ENCODE assay signal across 2 cellular contexts in the genomic region with DNA sequence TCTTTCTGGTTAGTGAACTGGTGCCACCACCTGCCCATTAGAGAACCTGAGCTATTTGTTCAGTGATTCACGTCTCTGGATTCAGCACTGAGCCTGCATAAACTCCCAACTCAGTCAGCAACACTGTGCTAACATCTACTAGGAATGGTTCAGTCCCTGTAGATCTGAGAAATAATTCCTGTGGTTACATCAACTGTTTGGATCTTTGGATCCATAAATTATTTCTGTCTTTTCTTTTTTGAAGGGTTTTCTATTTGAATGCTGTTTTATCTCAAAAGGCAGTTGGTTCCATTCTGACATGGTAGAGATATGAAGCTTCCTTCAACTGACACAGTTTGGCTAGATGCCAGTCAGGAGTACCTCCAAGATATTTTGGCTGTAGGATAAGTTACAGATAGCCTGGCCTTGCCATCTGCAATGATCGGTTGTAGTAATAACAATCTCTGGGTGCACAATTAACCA.
A peak's percentile ranks its signal among the peaks of the same experiment; 100 is the strongest.
TF ChIP-seq lines count a peak whose summit lies in the region.

No MANE protein-coding gene starts in this region.

TF ChIP-seq in IMR-90, 13 proteins besides CTCF, POLR2A, EP300 and RAD21:
- TF ChIP-seq NFE2L2 (IDR thresholded peaks at IDR 0.05; ENCODE audit: low read depth, low read length) (no peak), USF2 (IDR thresholded peaks at IDR 0.05; ENCODE audit: low read depth, low read length) (no peak), RCOR1 (IDR thresholded peaks at IDR 0.05; ENCODE audit: insufficient replicate concordance, low read length) (no peak), FOS (IDR thresholded peaks at IDR 0.05; ENCODE audit: low read depth, low read length) (no peak)
TF ChIP-seq in IMR-90: peak in this region for 0.

TF ChIP-seq in K562, 482 proteins besides CTCF, POLR2A, EP300 and RAD21 (continues in another document):
- TF ChIP-seq, protein P1, sequence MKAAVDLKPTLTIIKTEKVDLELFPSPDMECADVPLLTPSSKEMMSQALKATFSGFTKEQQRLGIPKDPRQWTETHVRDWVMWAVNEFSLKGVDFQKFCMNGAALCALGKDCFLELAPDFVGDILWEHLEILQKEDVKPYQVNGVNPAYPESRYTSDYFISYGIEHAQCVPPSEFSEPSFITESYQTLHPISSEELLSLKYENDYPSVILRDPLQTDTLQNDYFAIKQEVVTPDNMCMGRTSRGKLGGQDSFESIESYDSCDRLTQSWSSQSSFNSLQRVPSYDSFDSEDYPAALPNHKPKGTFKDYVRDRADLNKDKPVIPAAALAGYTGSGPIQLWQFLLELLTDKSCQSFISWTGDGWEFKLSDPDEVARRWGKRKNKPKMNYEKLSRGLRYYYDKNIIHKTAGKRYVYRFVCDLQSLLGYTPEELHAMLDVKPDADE (conservative IDR thresholded peaks at IDR 0.05; ENCODE audit: control insufficient read depth, low read depth, low read length), result no peak
- TF ChIP-seq NR2C1 (IDR thresholded peaks at IDR 0.05) (no peak), NR2C1 (tag; IDR thresholded peaks at IDR 0.05) (0 out of 2 replicates have a peak, but pooled peaks have one; percentile 9), MECOM (CRISPR knock-in tag; IDR thresholded peaks at IDR 0.05) (0 out of 2 replicates have a peak, but pooled peaks have one; percentile 46), ZNF699 (CRISPR knock-in tag; IDR thresholded peaks at IDR 0.05; ENCODE audit: insufficient replicate concordance) (no peak), MEF2D (tag; conservative IDR thresholded peaks at IDR 0.05; ENCODE audit: low read depth) (peak; percentile 77), POLR2H (tag; IDR thresholded peaks at IDR 0.05; ENCODE audit: low read depth) (no peak), ZNF639 (CRISPR knock-in tag; conservative IDR thresholded peaks at IDR 0.05 in 1 of 2, IDR thresholded peaks at IDR 0.05 in 1 of 2) (peak in 1 of 2 experiments; percentile 73; a peak in 2 of 4 replicates), EZH2 (IDR thresholded peaks at IDR 0.05; ENCODE audit: borderline replicate concordance, low read depth, low read length) (no peak), POLR2AphosphoS5 (IDR thresholded peaks at IDR 0.05; ENCODE audit: control insufficient read depth, insufficient read depth, low read depth, low read length) (peak; percentile 90), ZFP1 (CRISPR knock-in tag; IDR thresholded peaks at IDR 0.05) (0 out of 2 replicates have a peak, but pooled peaks have one; percentile 14), MYBL2 (IDR thresholded peaks at IDR 0.05; ENCODE audit: low read depth) (peak; percentile 95), MYBL2 (CRISPR knock-in tag; IDR thresholded peaks at IDR 0.05; ENCODE audit: borderline replicate concordance) (no peak), ZSCAN29 (IDR thresholded peaks at IDR 0.05) (no peak), MAFF (IDR thresholded peaks at IDR 0.05; ENCODE audit: low read length) (no peak), HDAC2 (IDR thresholded peaks at IDR 0.05) (peak; percentile 90), ZNF445 (CRISPR knock-in tag; IDR thresholded peaks at IDR 0.05; ENCODE audit: low read depth) (0 out of 2 replicates have a peak, but pooled peaks have one; percentile 39), FOXK2 (conservative IDR thresholded peaks at IDR 0.05 in 1 of 2, IDR thresholded peaks at IDR 0.05 in 1 of 2; ENCODE audit: low read depth in 2 of 2) (peak; percentile 46 to 48; a peak in 1 of 4 replicates), TCF3 (CRISPR knock-in tag; IDR thresholded peaks at IDR 0.05) (peak; percentile 94), HEY1 (CRISPR knock-in tag; IDR thresholded peaks at IDR 0.05; ENCODE audit: borderline replicate concordance) (peak; percentile 50; the same call in 1 of the 2 replicates), HES1 (IDR thresholded peaks at IDR 0.05; ENCODE audit: low read depth) (peak; percentile 63; the same call in 1 of the 2 replicates), NFATC3 (IDR thresholded peaks at IDR 0.05) (0 out of 2 replicates have a peak, but pooled peaks have one; percentile 46), LCOR (CRISPR knock-in tag; IDR thresholded peaks at IDR 0.05) (no peak), EP400 (IDR thresholded peaks at IDR 0.05) (peak; percentile 43), CC2D1A (IDR thresholded peaks at IDR 0.05) (peak; percentile 95), CXXC5 (CRISPR knock-in tag; IDR thresholded peaks at IDR 0.05) (peak; percentile 50), ATF3 (IDR thresholded peaks at IDR 0.05) (peak; percentile 55; the same call in 1 of the 2 replicates), ATF3 (CRISPR knock-in tag; conservative IDR thresholded peaks at IDR 0.05) (no peak), SMAD2 (IDR thresholded peaks at IDR 0.05; ENCODE audit: low read depth, low read length) (no peak), SMAD1 (IDR thresholded peaks at IDR 0.05; ENCODE audit: low read depth, low read length, partially characterized antibody) (peak; percentile 92), TAF9B (IDR thresholded peaks at IDR 0.05; ENCODE audit: partially characterized antibody) (peak; percentile 32), CREB3L1 (IDR thresholded peaks at IDR 0.05; ENCODE audit: borderline replicate concordance, low read depth) (no peak), KLF6 (CRISPR knock-in tag; IDR thresholded peaks at IDR 0.05; ENCODE audit: borderline replicate concordance) (peak; percentile 31; the same call in 1 of the 2 replicates), NR4A1 (CRISPR knock-in tag; IDR thresholded peaks at IDR 0.05) (no peak), NR4A1 (tag; IDR thresholded peaks at IDR 0.05) (no peak), FOSL1 (tag; conservative IDR thresholded peaks at IDR 0.05) (peak; percentile 78), CBX8 (IDR thresholded peaks at IDR 0.05; ENCODE audit: borderline replicate concordance, extremely low read depth, low read depth, low read length, poor library complexity, severe bottlenecking) (no peak), MYC (IDR thresholded peaks at IDR 0.05; ENCODE audit: low read depth, low read length) (0 out of 2 replicates have a peak, but pooled peaks have one; percentile 27), MYC (CRISPR knock-in tag; IDR thresholded peaks at IDR 0.05; ENCODE audit: borderline replicate concordance, low read depth) (no peak), HMGN3 (IDR thresholded peaks at IDR 0.05; ENCODE audit: borderline replicate concordance, extremely low read depth, insufficient read length, low read depth, low read length) (peak; percentile 87), MTA1 (IDR thresholded peaks at IDR 0.05; ENCODE audit: borderline replicate concordance) (peak; percentile 67; the same call in 1 of the 2 replicates), PHB (CRISPR knock-in tag; IDR thresholded peaks at IDR 0.05) (no peak), BRD4 (IDR thresholded peaks at IDR 0.05) (no peak; the same call in 1 of the 2 replicates), PCBP1 (IDR thresholded peaks at IDR 0.05; ENCODE audit: low read depth, low read length, poor library complexity, severe bottlenecking) (no peak), CREB1 (IDR thresholded peaks at IDR 0.05) (peak; percentile 16; the same call in 1 of the 2 replicates), CREB1 (CRISPR knock-in tag; IDR thresholded peaks at IDR 0.05) (no peak), ZNF395 (CRISPR knock-in tag; IDR thresholded peaks at IDR 0.05) (peak; percentile 87), MTA3 (IDR thresholded peaks at IDR 0.05; ENCODE audit: borderline replicate concordance) (peak; percentile 23; the same call in 1 of the 2 replicates), HDAC3 (IDR thresholded peaks at IDR 0.05; ENCODE audit: borderline replicate concordance, partially characterized antibody) (peak; percentile 84), DPF2 (IDR thresholded peaks at IDR 0.05) (peak; percentile 96), ATF7 (IDR thresholded peaks at IDR 0.05) (peak; percentile 82), TEAD2 (tag; IDR thresholded peaks at IDR 0.05) (no peak), SMARCE1 (IDR thresholded peaks at IDR 0.05) (peak; percentile 95), MEIS2 (IDR thresholded peaks at IDR 0.05; ENCODE audit: partially characterized antibody) (peak; percentile 100), GATA2 (CRISPR knock-in tag; IDR thresholded peaks at IDR 0.05) (peak; percentile 86)
- TF ChIP-seq, protein P2, sequence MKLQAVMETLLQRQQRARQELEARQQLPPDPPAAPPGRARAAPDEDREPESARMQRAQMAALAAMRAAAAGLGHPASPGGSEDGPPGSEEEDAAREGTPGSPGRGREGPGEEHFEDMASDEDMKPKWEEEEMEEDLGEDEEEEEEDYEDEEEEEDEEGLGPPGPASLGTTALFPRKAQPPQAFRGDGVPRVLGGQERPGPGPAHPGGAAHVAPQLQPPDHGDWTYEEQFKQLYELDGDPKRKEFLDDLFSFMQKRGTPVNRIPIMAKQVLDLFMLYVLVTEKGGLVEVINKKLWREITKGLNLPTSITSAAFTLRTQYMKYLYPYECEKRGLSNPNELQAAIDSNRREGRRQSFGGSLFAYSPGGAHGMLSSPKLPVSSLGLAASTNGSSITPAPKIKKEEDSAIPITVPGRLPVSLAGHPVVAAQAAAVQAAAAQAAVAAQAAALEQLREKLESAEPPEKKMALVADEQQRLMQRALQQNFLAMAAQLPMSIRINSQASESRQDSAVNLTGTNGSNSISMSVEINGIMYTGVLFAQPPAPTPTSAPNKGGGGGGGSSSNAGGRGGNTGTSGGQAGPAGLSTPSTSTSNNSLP (IDR thresholded peaks at IDR 0.05; ENCODE audit: borderline replicate concordance, low read depth, low read length), result peak; percentile 92
- TF ChIP-seq, protein P3, sequence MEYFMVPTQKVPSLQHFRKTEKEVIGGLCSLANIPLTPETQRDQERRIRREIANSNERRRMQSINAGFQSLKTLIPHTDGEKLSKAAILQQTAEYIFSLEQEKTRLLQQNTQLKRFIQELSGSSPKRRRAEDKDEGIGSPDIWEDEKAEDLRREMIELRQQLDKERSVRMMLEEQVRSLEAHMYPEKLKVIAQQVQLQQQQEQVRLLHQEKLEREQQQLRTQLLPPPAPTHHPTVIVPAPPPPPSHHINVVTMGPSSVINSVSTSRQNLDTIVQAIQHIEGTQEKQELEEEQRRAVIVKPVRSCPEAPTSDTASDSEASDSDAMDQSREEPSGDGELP (CRISPR knock-in tag; IDR thresholded peaks at IDR 0.05; ENCODE audit: borderline replicate concordance), result no peak
- TF ChIP-seq, protein P4, sequence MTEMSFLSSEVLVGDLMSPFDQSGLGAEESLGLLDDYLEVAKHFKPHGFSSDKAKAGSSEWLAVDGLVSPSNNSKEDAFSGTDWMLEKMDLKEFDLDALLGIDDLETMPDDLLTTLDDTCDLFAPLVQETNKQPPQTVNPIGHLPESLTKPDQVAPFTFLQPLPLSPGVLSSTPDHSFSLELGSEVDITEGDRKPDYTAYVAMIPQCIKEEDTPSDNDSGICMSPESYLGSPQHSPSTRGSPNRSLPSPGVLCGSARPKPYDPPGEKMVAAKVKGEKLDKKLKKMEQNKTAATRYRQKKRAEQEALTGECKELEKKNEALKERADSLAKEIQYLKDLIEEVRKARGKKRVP (CRISPR knock-in tag; IDR thresholded peaks at IDR 0.05), result peak; percentile 26; the same call in 1 of the 2 replicates
